8 cellular contexts compared by ENCODE assay signal in genomic region chrX:13090261-13091110, GRCh38. TPM values are rescaled to one million over a fixed set of nuclear protein-coding genes. Genes with fewer than 3 reads are reported as not detected.
A peak's percentile ranks its signal among the peaks of the same experiment; 100 is the strongest.
DNase-seq lines count a peak whose midpoint lies in the region; ATAC-seq and TF ChIP-seq lines count a peak whose summit lies in the region.

No MANE protein-coding gene starts in this region.

- H3K36me3 Mint-ChIP-seq in T-helper 17 cell (ENCODE audit: low read depth), result no peaks in the 10 kb centered on the region
- peaks cover 11% of the 10 kb centered on the region for H3K36me3 Mint-ChIP-seq in stimulated activated effector memory CD8-positive, alpha-beta T cell treated with anti-CD3 and anti-CD28 coated beads, Interleukin-12 subunit alpha, Interleukin-12 subunit beta, amount 100 ng/mL, for 72 hours

- H3K9me3 ChIP-seq in KOPT-K1 (ENCODE audit: insufficient read depth, low read length, poor library complexity, severe bottlenecking), result no peaks in the 10 kb centered on the region
- no peaks in the 10 kb centered on the region for H3K9me3 ChIP-seq in T-helper 17 cell (ENCODE audit: control insufficient read depth, low read length, poor library complexity, severe bottlenecking)
- no peaks in the 10 kb centered on the region for H3K9me3 ChIP-seq in heart right ventricle

- H3K4me1 ChIP-seq in heart right ventricle, result peaks cover 0 to 78% (median 8%) of the 10 kb centered on the region in 9 donors

- H3K4me3 ChIP-seq in heart right ventricle, result peak overlapping the region in 1 of 10 donors; percentile 22

- TF ChIP-seq CTCF in heart right ventricle (IDR thresholded peaks at IDR 0.05), result no peak

- H3K27me3 Mint-ChIP-seq in T-helper 17 cell, result no peaks in the 10 kb centered on the region

- intact Hi-C loops in heart right ventricle (cut with DNase I), result loop anchor here in 1 of 10 donors (10.0 kb wide), 1 partner anchor 116 kb away; the partner anchor contains the start of gene TMSB4X

- ATAC-seq in T-helper 17 cell (no peak), heart right ventricle (peak in 6 of 8 donors; percentile 20 to 41 (median 34)), HG03432 (IDR thresholded peaks at IDR 0.05; ENCODE audit: unreplicated experiment) (no peak)
- ATAC-seq in stimulated activated effector memory CD8-positive, alpha-beta T cell treated with anti-CD3 and anti-CD28 coated beads, Interleukin-12 subunit alpha, Interleukin-12 subunit beta, amount 100 ng/mL, for 72 hours, result peak; percentile 27

- DNase-seq in T-helper 17 cell (no peak), heart right ventricle (no peak), NCI-H446 treated with DMSO at 0.1 percent for 48 hours (lab: John Stamatoyannopoulos, UW) (no peak), iPS-NIHi7 (ENCODE audit: extremely low spot score) (no peak)
- peak in 1 of 2 donors; percentile 49 for DNase-seq in stimulated activated effector memory CD8-positive, alpha-beta T cell treated with anti-CD3 and anti-CD28 coated beads, Interleukin-12 subunit alpha, Interleukin-12 subunit beta, amount 100 ng/mL, for 72 hours (ENCODE audit: low spot score in 2 of 2)
- DNase-seq in stimulated activated CD4-positive, alpha-beta T cell treated with anti-CD3 and anti-CD28 coated beads, Interleukin-12 subunit alpha, Interleukin-12 subunit beta, amount 100 ng/mL, for 4 hours, result no peak

- H3K27ac ChIP-seq in KOPT-K1 (ENCODE audit: low read depth, low read length, poor library complexity, severe bottlenecking) (peak overlapping the region; percentile 100), heart right ventricle (peak overlapping the region in 9 of 10 donors; percentile 5 to 90 (median 36))

- 57 to 58% methylated on average over 14 of the region's 14 CpGs for WGBS in heart right ventricle, 2 donors

- H3K4me3 Mint-ChIP-seq in T-helper 17 cell, result peak overlapping the region; percentile 57
- H3K4me3 Mint-ChIP-seq in stimulated activated effector memory CD8-positive, alpha-beta T cell treated with anti-CD3 and anti-CD28 coated beads, Interleukin-12 subunit alpha, Interleukin-12 subunit beta, amount 100 ng/mL, for 72 hours, result peak overlapping the region; percentile 76

- peaks cover 0 to 11% (median 0%) of the 10 kb centered on the region in 7 donors for H3K27me3 ChIP-seq in heart right ventricle

- peaks cover 45% of the 10 kb centered on the region for H3K4me1 Mint-ChIP-seq in T-helper 17 cell
- H3K4me1 Mint-ChIP-seq in stimulated activated effector memory CD8-positive, alpha-beta T cell treated with anti-CD3 and anti-CD28 coated beads, Interleukin-12 subunit alpha, Interleukin-12 subunit beta, amount 100 ng/mL, for 72 hours, result peaks cover 74% of the 10 kb centered on the region

- peak overlapping the region; percentile 99 for H3K27ac Mint-ChIP-seq in T-helper 17 cell
- peak overlapping the region; percentile 98 for H3K27ac Mint-ChIP-seq in stimulated activated effector memory CD8-positive, alpha-beta T cell treated with anti-CD3 and anti-CD28 coated beads, Interleukin-12 subunit alpha, Interleukin-12 subunit beta, amount 100 ng/mL, for 72 hours

- no peaks in the 10 kb centered on the region for H3K9me3 Mint-ChIP-seq in stimulated activated effector memory CD8-positive, alpha-beta T cell treated with anti-CD3 and anti-CD28 coated beads, Interleukin-12 subunit alpha, Interleukin-12 subunit beta, amount 100 ng/mL, for 72 hours

- H3K36me3 ChIP-seq in KOPT-K1 (ENCODE audit: insufficient read depth, low read length) (no peaks in the 10 kb centered on the region), heart right ventricle (no peaks in the 10 kb centered on the region)

RNA-seq across cellular contexts. Expression of gene FAM9C, which starts 46.1 kb away (rescaled TPM):
- total RNA-seq in T-helper 17 cell, result not detected
- under 1 TPM in 6 of 10 donors, not detected in 4; 0.07 to 1.00 (median 0.29) TPM for total RNA-seq in heart right ventricle
- not detected for polyA plus RNA-seq in heart right ventricle

Comparison
In these comparisons a context has a peak if more than half of its experiments do, and no peak if none do; other contexts are left out.
1. ATAC-seq: peak in heart right ventricle (6 of 8) and stimulated activated effector memory CD8-positive, alpha-beta T cell treated with anti-CD3 and anti-CD28 coated beads, Interleukin-12 subunit alpha, Interleukin-12 subunit beta, amount 100 ng/mL, for 72 hours (single experiment); none in T-helper 17 cell (single experiment) and HG03432 (single experiment).